1 cellular context compared by ENCODE assay signal in genomic region chr4:6935961-6936360, GRCh38.
TF ChIP-seq lines count a peak whose summit lies in the region.

No MANE protein-coding gene starts in this region.

TF ChIP-seq in HepG2, 621 proteins besides CTCF, POLR2A, EP300 and RAD21 (continued from another document):
- TF ChIP-seq PAXIP1 (CRISPR knock-in tag; conservative IDR thresholded peaks at IDR 0.05) (peak; percentile 53; the same call in 1 of the 2 replicates), PHF21A (CRISPR knock-in tag; IDR thresholded peaks at IDR 0.05) (peak; percentile 31; the same call in 1 of the 2 replicates), SAP130 (CRISPR knock-in tag; IDR thresholded peaks at IDR 0.05; ENCODE audit: low read depth) (peak; percentile 70), FOXP1 (IDR thresholded peaks at IDR 0.05) (no peak), FOXP1 (CRISPR knock-in tag; IDR thresholded peaks at IDR 0.05) (no peak), ONECUT2 (CRISPR knock-in tag; IDR thresholded peaks at IDR 0.05) (no peak), SKIL (CRISPR knock-in tag; IDR thresholded peaks at IDR 0.05; ENCODE audit: borderline replicate concordance) (no peak), HDAC1 (CRISPR knock-in tag; IDR thresholded peaks at IDR 0.05) (peak; percentile 58; the same call in 1 of the 2 replicates), ZNF564 (CRISPR knock-in tag; IDR thresholded peaks at IDR 0.05) (no peak), ZFAT (CRISPR knock-in tag; conservative IDR thresholded peaks at IDR 0.05) (no peak), GATAD2A (CRISPR knock-in tag; IDR thresholded peaks at IDR 0.05) (peak; percentile 71), ZNF841 (CRISPR knock-in tag; IDR thresholded peaks at IDR 0.05; ENCODE audit: borderline replicate concordance) (no peak), MIXL1 (CRISPR knock-in tag; IDR thresholded peaks at IDR 0.05) (0 out of 2 replicates have a peak, but pooled peaks have one; percentile 46), NCOA1 (CRISPR knock-in tag; IDR thresholded peaks at IDR 0.05) (no peak), GLMP (CRISPR knock-in tag; IDR thresholded peaks at IDR 0.05; ENCODE audit: borderline replicate concordance) (no peak), ZNF883 (CRISPR knock-in tag; IDR thresholded peaks at IDR 0.05; ENCODE audit: not compliant biosample characterization) (no peak), HOXA3 (CRISPR knock-in tag; IDR thresholded peaks at IDR 0.05) (peak; percentile 34; the same call in 1 of the 2 replicates), ELF3 (CRISPR knock-in tag; IDR thresholded peaks at IDR 0.05) (peak; percentile 11; the same call in 1 of the 2 replicates), NCOA5 (CRISPR knock-in tag; IDR thresholded peaks at IDR 0.05) (no peak), EEA1 (CRISPR knock-in tag; IDR thresholded peaks at IDR 0.05; ENCODE audit: borderline replicate concordance) (no peak), HOXA9 (CRISPR knock-in tag; IDR thresholded peaks at IDR 0.05; ENCODE audit: borderline replicate concordance) (no peak), PHF5A (CRISPR knock-in tag; IDR thresholded peaks at IDR 0.05; ENCODE audit: low read depth, unreplicated experiment) (no peak), SMC3 (IDR thresholded peaks at IDR 0.05; ENCODE audit: low read length) (no peak), ZNF740 (CRISPR knock-in tag; IDR thresholded peaks at IDR 0.05) (no peak), EED (CRISPR knock-in tag; IDR thresholded peaks at IDR 0.05) (no peak), ZNF879 (CRISPR knock-in tag; IDR thresholded peaks at IDR 0.05) (no peak), HNF4A (CRISPR knock-in tag; IDR thresholded peaks at IDR 0.05) (peak; percentile 87), NPAS2 (CRISPR knock-in tag; IDR thresholded peaks at IDR 0.05; ENCODE audit: borderline replicate concordance) (no peak), NKX3-1 (CRISPR knock-in tag; IDR thresholded peaks at IDR 0.05) (no peak), NR2F6 (IDR thresholded peaks at IDR 0.05) (no peak), NR2F6 (CRISPR knock-in tag; IDR thresholded peaks at IDR 0.05) (no peak), PRDM4 (CRISPR knock-in tag; IDR thresholded peaks at IDR 0.05; ENCODE audit: borderline replicate concordance) (no peak), ZMYM3 (CRISPR knock-in tag; IDR thresholded peaks at IDR 0.05) (peak; percentile 53; the same call in 1 of the 2 replicates), ZMYM4 (CRISPR knock-in tag; IDR thresholded peaks at IDR 0.05) (no peak), REST (IDR thresholded peaks at IDR 0.05; ENCODE audit: borderline replicate concordance in 1 of 2, low read depth in 1 of 2, low read length in 2 of 2) (no peak), FOXO4 (CRISPR knock-in tag; conservative IDR thresholded peaks at IDR 0.05) (no peak), JARID2 (CRISPR knock-in tag; IDR thresholded peaks at IDR 0.05; ENCODE audit: insufficient replicate concordance) (no peak), U2AF1 (optimal IDR thresholded peaks at IDR 0.05; ENCODE audit: low read depth, low read length) (no peak), ZNF530 (CRISPR knock-in tag; IDR thresholded peaks at IDR 0.05; ENCODE audit: low read depth) (no peak)
